Comparison of ENCODE assay signal across 12 cellular contexts in the genomic region with DNA sequence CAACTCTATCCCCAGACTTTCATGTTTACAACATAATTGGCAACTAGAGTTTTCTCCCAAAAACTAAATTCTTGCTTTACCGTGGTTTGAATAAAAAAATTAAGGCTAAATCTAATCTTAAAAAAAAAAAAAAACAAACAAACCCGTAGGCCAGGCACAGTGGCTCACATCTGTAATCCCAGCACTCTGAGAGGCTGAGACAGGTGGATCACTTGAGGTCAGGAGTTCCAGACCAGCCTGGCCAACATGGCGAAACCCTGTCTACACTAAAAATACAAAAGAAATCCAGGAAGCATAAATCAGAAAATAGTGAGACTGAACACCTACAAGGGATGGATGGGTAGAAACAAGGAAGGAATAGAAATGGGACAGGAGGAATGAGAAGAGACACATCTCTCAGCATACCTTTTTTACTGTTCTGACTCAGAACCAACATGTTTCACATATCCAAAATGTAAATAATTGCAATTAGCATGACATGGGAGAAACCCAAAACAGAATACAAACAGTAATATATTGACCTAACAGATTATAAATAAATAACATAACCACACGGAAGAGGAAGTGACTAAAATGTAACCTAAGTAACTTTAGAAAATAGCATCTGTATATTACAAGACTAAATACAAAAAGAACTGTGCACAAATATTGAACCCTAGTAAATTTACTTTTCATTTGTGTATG. TPM values are rescaled to one million over a fixed set of nuclear protein-coding genes. Genes with fewer than 3 reads are reported as not detected.
A peak's percentile ranks its signal among the peaks of the same experiment; 100 is the strongest.
DNase-seq lines count a peak whose midpoint lies in the region; ATAC-seq and TF ChIP-seq lines count a peak whose summit lies in the region.
"Had no signal": no experiment of that assay in that cellular context is flagged by ENCODE, and none has a peak within 500 bp of the region (broad histone marks: within the 10 kb centered on the region; RNA-seq: fewer than 3 reads in every experiment).

No MANE protein-coding gene starts in this region.

- no peaks in the 10 kb centered on the region for H3K9me3 ChIP-seq in CD4-positive, alpha-beta T cell (ENCODE audit: control insufficient read depth, low read length)
- no peaks in the 10 kb centered on the region for H3K9me3 ChIP-seq in psoas muscle
- H3K9me3 ChIP-seq in effector memory CD4-positive, alpha-beta T cell (ENCODE audit: control insufficient read depth, low read length) = no peaks in the 10 kb centered on the region

- H3K36me3 ChIP-seq in psoas muscle (ENCODE audit: insufficient read depth in 1 of 2, low read depth in 1 of 2) = no peaks in the 10 kb centered on the region
- H3K36me3 ChIP-seq in effector memory CD4-positive, alpha-beta T cell (ENCODE audit: control insufficient read depth, insufficient read depth, low read length) = no peaks in the 10 kb centered on the region

- H3K4me1 ChIP-seq in psoas muscle = peaks cover 7% of the 10 kb centered on the region
- peaks cover 64% of the 10 kb centered on the region for H3K4me1 ChIP-seq in effector memory CD4-positive, alpha-beta T cell (ENCODE audit: control insufficient read depth, insufficient read depth, low read length, poor library complexity, severe bottlenecking)

- H3K4me3 ChIP-seq in psoas muscle = no peak overlapping the region
- no peak overlapping the region for H3K4me3 ChIP-seq in effector memory CD4-positive, alpha-beta T cell (ENCODE audit: insufficient read depth, low read depth, low read length, poor library complexity, severe bottlenecking)

- POLR2A ChIA-PET in CD4-positive, alpha-beta T cell (lab: Charles Lee) = interaction anchor here (1.2 to 10.0 kb wide), 3 partner anchors 14 to 64 kb away, joined by 5 to 90 read pairs (median 5); a partner anchor contains a TSS
- POLR2A ChIA-PET in MCF 10A (lab: Yijun Ruan, JAX) = no interaction called here

- 64 to 80% (median 69%) methylated on average over 4 of the region's 4 CpGs for WGBS in psoas muscle, 3 donors

- TF ChIP-seq CTCF in CD4-positive, alpha-beta T cell (IDR thresholded peaks at IDR 0.05) = no peak
- no peak for TF ChIP-seq CTCF in psoas muscle (IDR thresholded peaks at IDR 0.05)
- no peak for TF ChIP-seq CTCF in MCF 10A (IDR thresholded peaks at IDR 0.05; ENCODE audit: unreplicated experiment)

- peaks cover 57% of the 10 kb centered on the region for H3K36me3 Mint-ChIP-seq in CD4-positive, alpha-beta T cell (ENCODE audit: low read depth)
- no peaks in the 10 kb centered on the region for H3K36me3 Mint-ChIP-seq in MCF 10A (ENCODE audit: insufficient read depth, unreplicated experiment)

- no TSS peak for BruUV-seq in MCF 10A (replicated peaks; lab: Mats Ljungman, UMichigan)

- ATAC-seq in CD4-positive, alpha-beta T cell (ENCODE audit: poor library complexity) = no peak
- ATAC-seq in GM18870 (IDR thresholded peaks at IDR 0.05; ENCODE audit: unreplicated experiment) (peak; percentile 81), HG02642 (IDR thresholded peaks at IDR 0.05; ENCODE audit: poor library complexity, unreplicated experiment) (peak; percentile 75), HG03520 (IDR thresholded peaks at IDR 0.05; ENCODE audit: unreplicated experiment) (peak; percentile 80), psoas muscle (no peak)
- ATAC-seq: HepG2 had no signal

- CTCF ChIA-PET in CD4-positive, alpha-beta T cell (lab: Charles Lee) = interaction anchor here (1.8 kb wide), 1 partner anchor 64 kb away, joined by 4 read pairs; no protein-coding TSS in a partner anchor
- CTCF ChIA-PET in MCF 10A (lab: Yijun Ruan, JAX) = no interaction called here

- no peak overlapping the region for H3K27ac ChIP-seq in CD4-positive, alpha-beta T cell (ENCODE audit: low read depth, low read length)
- H3K27ac ChIP-seq in psoas muscle = no peak overlapping the region
- H3K27ac ChIP-seq in effector memory CD4-positive, alpha-beta T cell (ENCODE audit: insufficient read depth, low read length, poor library complexity, severe bottlenecking) = no peak overlapping the region
- H3K27ac ChIP-seq: parathyroid adenoma had no signal

- no peaks in the 10 kb centered on the region for H3K27me3 ChIP-seq in CD4-positive, alpha-beta T cell (ENCODE audit: control insufficient read depth, insufficient read depth, low read length)
- no peaks in the 10 kb centered on the region for H3K27me3 ChIP-seq in psoas muscle (ENCODE audit: insufficient read depth in 3 of 3, low read length in 2 of 3)
- H3K27me3 ChIP-seq in effector memory CD4-positive, alpha-beta T cell (replicated peaks; ENCODE audit: control insufficient read depth, insufficient read depth, low read length, poor library complexity, severe bottlenecking) = no peaks in the 10 kb centered on the region

- no peak for DNase-seq in CD4-positive, alpha-beta T cell
- DNase-seq in T1000 (lab: John Stamatoyannopoulos, UW) (no peak), psoas muscle (no peak), MCF 10A (ENCODE audit: unreplicated experiment) (no peak)
- no peak for DNase-seq in effector memory CD4-positive, alpha-beta T cell
- DNase-seq: kidney glomerular epithelial cell had no signal

- intact Hi-C loops in CD4-positive, alpha-beta T cell (cut with DNase I, micrococcal nuclease) = loop anchor here (2.0 to 5.0 kb wide), 2 partner anchors 15 to 41 kb away; no protein-coding TSS in a partner anchor
- intact Hi-C loops in psoas muscle (cut with DNase I) (no loop called here), MCF 10A (cut with micrococcal nuclease) (no loop called here)

- peak overlapping the region; percentile 62 for H3K4me3 Mint-ChIP-seq in CD4-positive, alpha-beta T cell
- no peak overlapping the region for H3K4me3 Mint-ChIP-seq in MCF 10A (ENCODE audit: unreplicated experiment)
- H3K4me3 Mint-ChIP-seq: brain had no signal

- H3K9me3 Mint-ChIP-seq in CD4-positive, alpha-beta T cell = no peaks in the 10 kb centered on the region
- H3K9me3 Mint-ChIP-seq in MCF 10A (ENCODE audit: unreplicated experiment) = no peaks in the 10 kb centered on the region
- H3K9me3 Mint-ChIP-seq: brain had no signal

- H3K27me3 Mint-ChIP-seq in CD4-positive, alpha-beta T cell = no peaks in the 10 kb centered on the region
- H3K27me3 Mint-ChIP-seq in MCF 10A (ENCODE audit: insufficient read depth, unreplicated experiment) = no peaks in the 10 kb centered on the region

- peaks cover 96% of the 10 kb centered on the region for H3K4me1 Mint-ChIP-seq in CD4-positive, alpha-beta T cell (ENCODE audit: low read depth)
- H3K4me1 Mint-ChIP-seq in MCF 10A (ENCODE audit: insufficient read depth, unreplicated experiment) = no peaks in the 10 kb centered on the region

- H3K27ac Mint-ChIP-seq in CD4-positive, alpha-beta T cell = peak overlapping the region; percentile 72
- H3K27ac Mint-ChIP-seq in MCF 10A (ENCODE audit: low read depth, unreplicated experiment) = no peak overlapping the region
- H3K27ac Mint-ChIP-seq: brain had no signal

RNA-seq across cellular contexts. Expression of a gene that starts 17.5 kb away (rescaled TPM):
- total RNA-seq in CD4-positive, alpha-beta T cell = 100 to 1,000 TPM; 200 to 204 TPM
- total RNA-seq in psoas muscle (10 to 100 TPM in 2 of 4 donors, 1 to 10 TPM in 2; 7.0 to 12.3 (median 9.0) TPM), MCF 10A (2022) (3.7 and 4.6 TPM in 2 replicates)
- polyA plus RNA-seq in psoas muscle = 10 to 100 TPM in 1 of 3 donors, 1 to 10 TPM in 2; 3.0 to 10.6 (median 6.7) TPM

Comparison
In these comparisons a context has a peak if more than half of its experiments do, and no peak if none do; other contexts are left out.
1. ATAC-seq: peak in GM18870 (single experiment), HG02642 (single experiment) and HG03520 (single experiment); none in CD4-positive, alpha-beta T cell (single experiment) and psoas muscle (0 of 4).
2. RNA of a gene that starts 17.5 kb away (total RNA-seq): 200 to 204 TPM in CD4-positive, alpha-beta T cell; 7.0 to 12.3 TPM in psoas muscle and 3.7 to 4.6 TPM in MCF 10A; every median in the first group is over 10 times any median in the second.
3. intact Hi-C loops: an anchor here in CD4-positive, alpha-beta T cell (2.0 to 5.0 kb wide); none called in psoas muscle and MCF 10A.